Comparison of ENCODE assay signal across 8 cellular contexts in the genomic region with DNA sequence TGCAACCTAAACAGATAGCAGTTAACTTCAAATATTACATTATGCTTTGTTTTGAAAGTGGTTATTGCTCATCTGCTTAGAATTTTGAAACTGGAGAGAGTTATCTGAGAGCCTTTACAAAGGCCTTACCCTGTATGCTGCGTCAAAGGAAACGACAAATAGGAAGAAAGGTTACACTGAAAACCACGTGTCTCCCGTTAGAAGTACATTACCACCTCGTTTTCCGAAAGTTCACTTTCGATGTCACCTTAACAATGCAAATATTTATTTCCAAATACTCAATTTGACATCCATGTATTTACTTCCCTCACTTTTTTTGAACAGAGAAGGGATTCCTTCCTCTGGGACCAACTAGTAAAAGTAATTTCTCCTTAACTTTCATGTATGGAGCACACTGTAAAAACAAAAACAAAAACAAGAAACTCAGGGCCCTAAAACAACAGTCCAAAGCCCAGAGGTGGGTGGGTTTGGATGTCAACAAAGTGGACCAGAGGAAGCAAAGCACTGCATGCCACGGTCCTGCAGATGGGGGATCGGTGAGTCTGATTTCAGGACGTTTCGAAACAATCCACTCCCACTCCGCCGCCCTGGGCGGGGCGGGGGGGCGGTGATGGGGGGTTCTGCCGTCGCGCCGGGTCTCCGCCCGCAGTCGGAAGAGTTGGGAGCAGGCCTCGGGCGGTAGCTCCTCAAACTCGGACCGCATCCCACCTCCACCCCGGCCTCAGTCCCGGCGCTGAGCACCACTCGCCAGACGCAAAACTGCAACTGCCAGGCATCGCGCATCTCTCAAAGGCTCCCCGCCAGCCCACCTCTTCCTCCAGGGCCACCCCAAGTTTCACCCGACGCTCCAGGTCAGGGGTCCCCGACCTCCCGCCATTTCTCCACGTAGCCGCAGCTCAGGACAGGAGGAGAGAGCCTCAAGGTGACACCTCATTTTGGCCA.
A peak's percentile ranks its signal among the peaks of the same experiment; 100 is the strongest.
DNase-seq lines count a peak whose midpoint lies in the region; TF ChIP-seq lines count a peak whose summit lies in the region.

No MANE protein-coding gene starts in this region.

- peak; percentile 49 for DNase-seq in GM10266 (ENCODE audit: extremely low spot score)
- peak; percentile 34 to 68 for DNase-seq in HAP-1 (ENCODE audit: low spot score in 2 of 2)
- peak; percentile 67 for DNase-seq in NCI-H146 (lab: John Stamatoyannopoulos, UW)
- DNase-seq in activated CD4-positive, alpha-beta T cell treated with anti-CD3 and anti-CD28 coated beads for 24 hours (ENCODE audit: low read depth in 2 of 2), result peak; percentile 19 to 31
- DNase-seq in coronary artery (ENCODE audit: low spot score), result peak; percentile 84
- peak; percentile 76 for DNase-seq in left kidney (ENCODE audit: low read depth, low spot score)
- peak; percentile 44 to 48 for DNase-seq in stimulated activated CD4-positive, alpha-beta T cell treated with anti-CD3 and anti-CD28 coated beads, Interleukin-4, amount 100 ng/mL, for 48 hours (ENCODE audit: low read depth in 2 of 2)
- DNase-seq in NCI-H187 treated with DMSO at 0.1 percent for 48 hours (lab: John Stamatoyannopoulos, UW), result no peak

- peaks cover 45% of the 10 kb centered on the region for H3K4me1 ChIP-seq in HAP-1

- H3K4me3 ChIP-seq in HAP-1, result peak overlapping the region; percentile 87
- peak overlapping the region; percentile 95 for H3K4me3 ChIP-seq in coronary artery

- H3K9me3 ChIP-seq in HAP-1, result no peaks in the 10 kb centered on the region

- in situ Hi-C loops in HAP-1 (cut with MboI; ENCODE audit: low sequenced_read_pairs), result no loop called here

- no peaks in the 10 kb centered on the region for H3K27me3 ChIP-seq in HAP-1 (ENCODE audit: low read depth)

- no peak for TF ChIP-seq CTCF in GM10266 (IDR thresholded peaks at IDR 0.05; ENCODE audit: control insufficient read depth, insufficient read depth, low read depth, missing control alignments)
- TF ChIP-seq CTCF in coronary artery (IDR thresholded peaks at IDR 0.05), result no peak

- peak overlapping the region; percentile 93 to 95 for H3K27ac ChIP-seq in coronary artery

- H3K36me3 ChIP-seq in HAP-1 (replicated peaks), result peaks cover 10% of the 10 kb centered on the region
